ENCODE assay signal across 13 cellular contexts in the genomic region with DNA sequence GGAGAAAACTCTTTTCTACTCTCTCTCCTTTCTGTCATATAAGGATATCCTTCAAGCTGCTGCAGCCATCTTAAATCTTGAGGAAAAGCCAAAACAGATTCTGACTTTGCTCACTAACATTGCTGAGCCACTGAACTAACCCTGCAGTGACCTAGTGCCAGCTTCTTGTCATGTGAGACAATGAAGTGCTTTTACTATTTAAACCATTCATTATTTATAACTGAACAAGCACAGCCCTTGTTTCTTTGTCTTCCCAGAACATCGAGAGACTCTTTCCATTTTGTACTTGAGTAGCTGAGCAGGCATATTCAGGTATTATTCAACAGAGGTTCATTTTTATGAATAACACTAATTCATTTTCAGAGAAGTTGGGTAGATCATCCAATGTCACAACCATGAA.
"Had no signal": no experiment of that assay in that cellular context is flagged by ENCODE, and none has a peak within 500 bp of the region (broad histone marks: within the 10 kb centered on the region; RNA-seq: fewer than 3 reads in every experiment).

No MANE protein-coding gene starts in this region.

- H3K9me3 Mint-ChIP-seq: activated CD4-positive, alpha-beta T cell treated with anti-CD3 and anti-CD28 coated beads, Interleukin-2, amount 10 ng/mL, durations not matched to agents 7 days and 5 days; activated naive CD4-positive, alpha-beta T cell treated with anti-CD3 and anti-CD28 coated beads, Interleukin-2, amount 10 ng/mL, durations not matched to agents 7 days and 5 days; activated T-helper 2 cell treated with anti-CD3 and anti-CD28 coated beads, Interferon-gamma antibody, Interleukin-2, Interleukin-4, amounts not matched to agents 10 μg/mL and 5 μg/mL and 100 μg/mL, durations not matched to agents 14 hours and 24 hours and 36 hours; natural killer cell; stimulated activated effector memory CD8-positive, alpha-beta T cell treated with anti-CD3 and anti-CD28 coated beads, Interleukin-12 subunit alpha, Interleukin-12 subunit beta, amount 100 ng/mL, for 72 hours had no signal

- H3K4me3 Mint-ChIP-seq: activated CD4-positive, alpha-beta T cell treated with anti-CD3 and anti-CD28 coated beads, Interleukin-2, amount 10 ng/mL, durations not matched to agents 7 days and 5 days; activated naive CD4-positive, alpha-beta T cell treated with anti-CD3 and anti-CD28 coated beads, Interleukin-2, amount 10 ng/mL, durations not matched to agents 7 days and 5 days; natural killer cell; stimulated activated effector memory CD8-positive, alpha-beta T cell treated with anti-CD3 and anti-CD28 coated beads, Interleukin-12 subunit alpha, Interleukin-12 subunit beta, amount 100 ng/mL, for 72 hours had no signal

- H3K27ac Mint-ChIP-seq: activated CD4-positive, alpha-beta T cell treated with anti-CD3 and anti-CD28 coated beads, Interleukin-2, amount 10 ng/mL, durations not matched to agents 7 days and 5 days; activated naive CD4-positive, alpha-beta T cell treated with anti-CD3 and anti-CD28 coated beads, Interleukin-2, amount 10 ng/mL, durations not matched to agents 7 days and 5 days; activated T-helper 2 cell treated with anti-CD3 and anti-CD28 coated beads, Interferon-gamma antibody, Interleukin-2, Interleukin-4, amounts not matched to agents 10 μg/mL and 5 μg/mL and 100 μg/mL, durations not matched to agents 14 hours and 24 hours and 36 hours; natural killer cell; stimulated activated effector memory CD8-positive, alpha-beta T cell treated with anti-CD3 and anti-CD28 coated beads, Interleukin-12 subunit alpha, Interleukin-12 subunit beta, amount 100 ng/mL, for 72 hours had no signal

- H3K27ac ChIP-seq: colonic mucosa, epithelial cell of prostate, transverse colon had no signal

- H3K9me3 ChIP-seq: colonic mucosa, transverse colon had no signal

- H3K27me3 Mint-ChIP-seq: activated CD4-positive, alpha-beta T cell treated with anti-CD3 and anti-CD28 coated beads, Interleukin-2, amount 10 ng/mL, durations not matched to agents 7 days and 5 days; activated naive CD4-positive, alpha-beta T cell treated with anti-CD3 and anti-CD28 coated beads, Interleukin-2, amount 10 ng/mL, durations not matched to agents 7 days and 5 days had no signal

- H3K36me3 ChIP-seq: colonic mucosa, transverse colon had no signal

- H3K27me3 ChIP-seq: colonic mucosa, transverse colon had no signal

- H3K4me3 ChIP-seq: colonic mucosa, lung, transverse colon had no signal

- H3K36me3 Mint-ChIP-seq: activated naive CD4-positive, alpha-beta T cell treated with anti-CD3 and anti-CD28 coated beads, Interleukin-2, amount 10 ng/mL, durations not matched to agents 7 days and 5 days; natural killer cell; stimulated activated effector memory CD8-positive, alpha-beta T cell treated with anti-CD3 and anti-CD28 coated beads, Interleukin-12 subunit alpha, Interleukin-12 subunit beta, amount 100 ng/mL, for 72 hours had no signal

- DNase-seq: activated CD4-positive, alpha-beta T cell treated with anti-CD3 and anti-CD28 coated beads, Interleukin-2, amount 10 ng/mL, durations not matched to agents 7 days and 5 days; activated CD4-positive, CD25-positive, alpha-beta regulatory T cell; activated naive CD4-positive, alpha-beta T cell treated with anti-CD3 and anti-CD28 coated beads, Interleukin-2, amount 10 ng/mL, durations not matched to agents 7 days and 5 days; activated T-cell treated with anti-CD3 and anti-CD28 coated beads for 4 hours; colonic mucosa; effector CD8-positive, alpha-beta T cell; natural killer cell; small intestine; transverse colon had no signal

- H3K4me1 ChIP-seq: colonic mucosa, transverse colon had no signal

- H3K4me1 Mint-ChIP-seq: activated CD4-positive, alpha-beta T cell treated with anti-CD3 and anti-CD28 coated beads, Interleukin-2, amount 10 ng/mL, durations not matched to agents 7 days and 5 days; activated naive CD4-positive, alpha-beta T cell treated with anti-CD3 and anti-CD28 coated beads, Interleukin-2, amount 10 ng/mL, durations not matched to agents 7 days and 5 days; natural killer cell; stimulated activated effector memory CD8-positive, alpha-beta T cell treated with anti-CD3 and anti-CD28 coated beads, Interleukin-12 subunit alpha, Interleukin-12 subunit beta, amount 100 ng/mL, for 72 hours had no signal
